8 cellular contexts compared by ENCODE assay signal in the genomic region with DNA sequence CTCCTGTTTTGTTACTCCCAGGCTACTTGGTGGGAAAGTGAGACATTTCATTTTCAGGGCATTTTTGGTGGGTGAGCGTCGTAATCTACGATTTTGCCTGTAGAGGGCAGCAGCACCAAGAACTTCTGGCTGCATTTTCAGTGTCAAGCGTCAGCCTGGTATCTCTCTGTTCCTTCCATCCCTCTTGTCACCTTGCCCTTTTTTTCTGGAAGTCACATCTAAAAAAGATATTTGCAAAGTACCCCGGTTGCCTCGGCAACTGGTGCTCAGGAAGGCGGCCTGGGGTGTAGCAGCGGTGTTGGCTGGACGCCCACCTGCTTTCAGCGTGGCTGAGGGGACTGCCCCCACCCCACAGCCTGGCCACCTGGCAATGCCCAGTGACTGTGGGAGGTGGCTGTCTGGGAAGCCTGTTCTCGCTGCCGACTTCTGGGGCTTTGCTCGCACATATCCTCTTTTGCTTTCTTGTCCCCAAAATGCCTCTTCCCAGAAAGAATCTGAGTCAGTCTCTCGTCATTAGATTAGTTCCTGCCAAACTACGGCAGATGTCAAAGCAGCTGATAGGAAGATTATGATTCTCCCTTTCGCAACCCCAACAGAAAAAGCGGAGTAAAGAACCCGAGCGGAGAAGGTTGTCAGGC.
DNase-seq lines count a peak whose midpoint lies in the region; ATAC-seq and TF ChIP-seq lines count a peak whose summit lies in the region.

No MANE protein-coding gene starts in this region.

- TF ChIP-seq POLR2A in esophagus squamous epithelium (IDR thresholded peaks at IDR 0.05) (no peak), testis (IDR thresholded peaks at IDR 0.05) (no peak)

- H3K27me3 ChIP-seq in CD4-positive, CD25-positive, alpha-beta regulatory T cell (ENCODE audit: control insufficient read depth, insufficient read depth, low read length), result peaks cover 5% of the 10 kb centered on the region
- H3K27me3 ChIP-seq in esophagus squamous epithelium (peaks cover 0 to 6% (median 0%) of the 10 kb centered on the region in 4 donors), testis (no peaks in the 10 kb centered on the region)

- H3K27ac ChIP-seq in CD4-positive, CD25-positive, alpha-beta regulatory T cell (ENCODE audit: insufficient read depth, low read length, poor library complexity, severe bottlenecking), result no peak overlapping the region
- H3K27ac ChIP-seq in esophagus squamous epithelium (peak overlapping the region in 2 of 4 donors; percentile 71 to 82), testis (no peak overlapping the region)

- H3K4me3 ChIP-seq in CD4-positive, CD25-positive, alpha-beta regulatory T cell (ENCODE audit: low read depth, low read length), result no peak overlapping the region
- peak overlapping the region in 3 of 4 donors; percentile 27 to 61 (median 40) for H3K4me3 ChIP-seq in esophagus squamous epithelium
- H3K4me3 ChIP-seq in testis, result peak overlapping the region in 1 of 2 donors; percentile 12

- intact Hi-C loops in esophagus squamous epithelium (cut with DNase I) (no loop called here), testis (cut with DNase I; ENCODE audit: low total_unique reads) (no loop called here)

- H3K9me3 Mint-ChIP-seq in CD4-positive, CD25-positive, alpha-beta regulatory T cell, result peaks cover 0 to 2% (median 0%) of the 10 kb centered on the region in 7 donors
- no peaks in the 10 kb centered on the region for H3K9me3 Mint-ChIP-seq in naive thymus-derived CD8-positive, alpha-beta T cell

- no peak overlapping the region for H3K27ac Mint-ChIP-seq in CD4-positive, CD25-positive, alpha-beta regulatory T cell
- no peak overlapping the region for H3K27ac Mint-ChIP-seq in naive thymus-derived CD8-positive, alpha-beta T cell

- H3K36me3 Mint-ChIP-seq in CD4-positive, CD25-positive, alpha-beta regulatory T cell, result no peaks in the 10 kb centered on the region
- no peaks in the 10 kb centered on the region for H3K36me3 Mint-ChIP-seq in naive thymus-derived CD8-positive, alpha-beta T cell

- H3K9me3 ChIP-seq in CD4-positive, CD25-positive, alpha-beta regulatory T cell (ENCODE audit: control insufficient read depth in 2 of 2, low read length in 2 of 2), result no peaks in the 10 kb centered on the region
- H3K9me3 ChIP-seq in esophagus squamous epithelium (no peaks in the 10 kb centered on the region), testis (no peaks in the 10 kb centered on the region)

- no peaks in the 10 kb centered on the region for H3K36me3 ChIP-seq in CD4-positive, CD25-positive, alpha-beta regulatory T cell (ENCODE audit: control insufficient read depth, insufficient read depth, low read length)
- no peaks in the 10 kb centered on the region for H3K36me3 ChIP-seq in esophagus squamous epithelium
- H3K36me3 ChIP-seq in testis (ENCODE audit: low read depth, missing control alignments), result no peaks in the 10 kb centered on the region

- peak; percentile 55 for ATAC-seq in CD4-positive, CD25-positive, alpha-beta regulatory T cell (ENCODE audit: low read depth in 2 of 2)
- ATAC-seq in GM19324 (IDR thresholded peaks at IDR 0.05; ENCODE audit: low FRiP score, unreplicated experiment) (peak; percentile 47), HG03439 (IDR thresholded peaks at IDR 0.05; ENCODE audit: unreplicated experiment) (peak; percentile 63)
- ATAC-seq in naive thymus-derived CD8-positive, alpha-beta T cell, result peak; percentile 63 to 65

- WGBS in esophagus squamous epithelium, 2 donors, result 3 to 22% methylated on average over 14 to 15 of the region's 19 CpGs
- WGBS in testis, 2 donors, result 7% methylated on average over 19 of the region's 19 CpGs

- DNase-seq in CD4-positive, CD25-positive, alpha-beta regulatory T cell, result peak in 2 of 3 donors; percentile 34 to 60
- peak; percentile 90 for DNase-seq in NCI-H748 (lab: John Stamatoyannopoulos, UW; ENCODE audit: unreplicated experiment)
- peak; percentile 45 for DNase-seq in activated T-cell treated with anti-CD3 and anti-CD28 coated beads, Interleukin-2, amount 50 U/mL, for 1 hour
- DNase-seq in esophagus squamous epithelium (lab: John Stamatoyannopoulos, UW), result no peak
- peak in 5 of 10 donors; percentile 10 to 41 (median 34) for DNase-seq in naive thymus-derived CD8-positive, alpha-beta T cell
- peak; percentile 58 for DNase-seq in testis

- H3K4me3 Mint-ChIP-seq in CD4-positive, CD25-positive, alpha-beta regulatory T cell, result peak overlapping the region in 2 of 4 donors; percentile 16 to 44
- H3K4me3 Mint-ChIP-seq in naive thymus-derived CD8-positive, alpha-beta T cell, result peak overlapping the region in 6 of 10 donors; percentile 44 to 67 (median 54)

- TF ChIP-seq CTCF in esophagus squamous epithelium (IDR thresholded peaks at IDR 0.05), result peak; percentile 12 to 70 (median 52)
- peak; percentile 30 to 72 (median 66) for TF ChIP-seq CTCF in testis (IDR thresholded peaks at IDR 0.05)

- peaks cover 5 to 11% (median 8%) of the 10 kb centered on the region in 4 donors for H3K4me1 Mint-ChIP-seq in CD4-positive, CD25-positive, alpha-beta regulatory T cell
- peaks cover 5 to 13% (median 8%) of the 10 kb centered on the region in 4 donors for H3K4me1 Mint-ChIP-seq in naive thymus-derived CD8-positive, alpha-beta T cell

- no peaks in the 10 kb centered on the region for H3K4me1 ChIP-seq in CD4-positive, CD25-positive, alpha-beta regulatory T cell (ENCODE audit: control insufficient read depth, insufficient read depth, low read length, poor library complexity, severe bottlenecking)
- H3K4me1 ChIP-seq in esophagus squamous epithelium, result peaks cover 0 to 14% (median 9%) of the 10 kb centered on the region in 3 donors
- no peaks in the 10 kb centered on the region for H3K4me1 ChIP-seq in testis

- POLR2A ChIA-PET in naive thymus-derived CD8-positive, alpha-beta T cell (lab: Charles Lee), result no interaction called here

- H3K27me3 Mint-ChIP-seq in CD4-positive, CD25-positive, alpha-beta regulatory T cell, result peaks cover 16% of the 10 kb centered on the region
- peaks cover 7 to 14% (median 11%) of the 10 kb centered on the region in 5 donors for H3K27me3 Mint-ChIP-seq in naive thymus-derived CD8-positive, alpha-beta T cell
